Comparison of ENCODE assay signal across 14 cellular contexts in the genomic region with DNA sequence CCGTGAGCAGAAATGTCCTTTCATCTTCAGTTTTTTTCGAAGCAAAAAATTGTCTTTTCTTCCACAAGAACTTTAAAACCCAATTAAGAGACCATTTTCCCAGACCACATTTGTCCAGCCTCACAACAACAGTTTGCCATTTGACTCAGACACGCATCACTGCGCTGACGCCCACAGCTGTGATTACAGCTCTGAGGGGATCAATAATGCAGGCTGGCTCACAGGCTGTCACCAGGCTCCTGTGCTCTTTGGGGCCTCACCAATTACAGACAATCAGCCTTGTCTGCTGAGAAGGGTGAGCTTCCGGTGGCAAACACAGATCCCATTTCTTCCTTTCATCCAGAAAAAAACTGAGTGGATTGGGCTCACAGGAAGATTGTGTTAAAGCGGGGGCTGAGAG. TPM values are rescaled to one million over a fixed set of nuclear protein-coding genes. Genes with fewer than 3 reads are reported as not detected.
A peak's percentile ranks its signal among the peaks of the same experiment; 100 is the strongest.
DNase-seq lines count a peak whose midpoint lies in the region; ATAC-seq and TF ChIP-seq lines count a peak whose summit lies in the region.
"Had no signal": no experiment of that assay in that cellular context is flagged by ENCODE, and none has a peak within 500 bp of the region (broad histone marks: within the 10 kb centered on the region; RNA-seq: fewer than 3 reads in every experiment).

No MANE protein-coding gene starts in this region.

- H3K9me3 Mint-ChIP-seq in activated T-helper 2 cell treated with anti-CD3 and anti-CD28 coated beads, Interferon-gamma antibody, Interleukin-2, Interleukin-4, amounts not matched to agents 10 μg/mL and 5 μg/mL and 100 μg/mL, durations not matched to agents 14 hours and 24 hours and 36 hours = no peaks in the 10 kb centered on the region
- H3K9me3 Mint-ChIP-seq: dendritic cell treated with granulocyte-macrophage colony-stimulating factor and Interleukin-4, amounts not matched to agents 40 ng/mL and 50 ng/mL, for 4 days; HFFc6 had no signal

- no peak overlapping the region for H3K23ac ChIP-seq in mesenchymal stem cell (ENCODE audit: low read length in 2 of 2)

- H3K4me3 Mint-ChIP-seq in activated T-helper 2 cell treated with anti-CD3 and anti-CD28 coated beads, Interferon-gamma antibody, Interleukin-2, Interleukin-4, amounts not matched to agents 10 μg/mL and 5 μg/mL and 100 μg/mL, durations not matched to agents 14 hours and 24 hours and 36 hours (ENCODE audit: low read depth) = no peak overlapping the region
- H3K4me3 Mint-ChIP-seq: dendritic cell treated with granulocyte-macrophage colony-stimulating factor and Interleukin-4, amounts not matched to agents 40 ng/mL and 50 ng/mL, for 4 days; HFFc6 had no signal

- H4K8ac ChIP-seq in mesenchymal stem cell (ENCODE audit: low read length) = no peak overlapping the region

- DNase-seq in G401 (ENCODE audit: low spot score) (peak; percentile 2), NCI-H1436 treated with DMSO at 0.1 percent for 48 hours (lab: John Stamatoyannopoulos, UW) (peak; percentile 74), SW480 (ENCODE audit: low spot score) (peak; percentile 17), occipital lobe (lab: John Stamatoyannopoulos, UW) (no peak), mesenchymal stem cell (no peak)
- no peak for DNase-seq in activated T-helper 2 cell treated with anti-CD3 and anti-CD28 coated beads, Interferon-gamma antibody, Interleukin-2, Interleukin-4, amounts not matched to agents 10 μg/mL and 5 μg/mL and 100 μg/mL, durations not matched to agents 14 hours and 24 hours and 36 hours (ENCODE audit: low spot score)
- DNase-seq: heart left ventricle, HFFc6, T1000, testis had no signal

- H3K27ac ChIP-seq in neural cell (ENCODE audit: low read length) (peak overlapping the region; percentile 99), mesenchymal stem cell (ENCODE audit: low read length, poor library complexity, severe bottlenecking) (no peak overlapping the region)
- H3K27ac ChIP-seq: heart left ventricle, testis had no signal

- TF ChIP-seq RAD21 in neural cell (conservative IDR thresholded peaks at IDR 0.05) = peak; percentile 46

- no peaks in the 10 kb centered on the region for H3K79me2 ChIP-seq in neural cell (replicated peaks; ENCODE audit: insufficient read depth, low read length)

- no peaks in the 10 kb centered on the region for H3K36me3 Mint-ChIP-seq in activated T-helper 2 cell treated with anti-CD3 and anti-CD28 coated beads, Interferon-gamma antibody, Interleukin-2, Interleukin-4, amounts not matched to agents 10 μg/mL and 5 μg/mL and 100 μg/mL, durations not matched to agents 14 hours and 24 hours and 36 hours (ENCODE audit: low read depth)

- H3K79me1 ChIP-seq in mesenchymal stem cell (replicated peaks; ENCODE audit: low read length, poor library complexity, severe bottlenecking) = no peaks in the 10 kb centered on the region

- WGBS in mesenchymal stem cell = 94% methylated on average over 6 of the region's 7 CpGs

- H3K4me1 ChIP-seq in mesenchymal stem cell (ENCODE audit: control insufficient read depth, insufficient read depth, low read depth, low read length) = peaks cover 11% of the 10 kb centered on the region
- H3K4me1 ChIP-seq: heart left ventricle, testis had no signal

- H2BK5ac ChIP-seq in mesenchymal stem cell (ENCODE audit: low read depth, low read length, poor library complexity, severe bottlenecking) = no peak overlapping the region

- ATAC-seq in GM18502 (IDR thresholded peaks at IDR 0.05; ENCODE audit: poor library complexity, unreplicated experiment) = no peak
- ATAC-seq: heart left ventricle had no signal

- H4K20me1 ChIP-seq in neural cell (ENCODE audit: insufficient read depth) = no peaks in the 10 kb centered on the region

- peaks cover 2% of the 10 kb centered on the region for H3K27me3 Mint-ChIP-seq in activated T-helper 2 cell treated with anti-CD3 and anti-CD28 coated beads, Interferon-gamma antibody, Interleukin-2, Interleukin-4, amounts not matched to agents 10 μg/mL and 5 μg/mL and 100 μg/mL, durations not matched to agents 14 hours and 24 hours and 36 hours (ENCODE audit: low read depth)
- H3K27me3 Mint-ChIP-seq: dendritic cell treated with granulocyte-macrophage colony-stimulating factor and Interleukin-4, amounts not matched to agents 40 ng/mL and 50 ng/mL, for 4 days had no signal

- no peak overlapping the region for H2BK15ac ChIP-seq in mesenchymal stem cell (ENCODE audit: low read depth, poor library complexity, severe bottlenecking)

- H2AFZ ChIP-seq in neural cell (ENCODE audit: low read depth, low read length) (peak overlapping the region; percentile 56), mesenchymal stem cell (ENCODE audit: low read depth, low read length) (no peak overlapping the region)

- peak overlapping the region; percentile 79 for H3K9ac ChIP-seq in neural cell (ENCODE audit: low read length)
- no peak overlapping the region for H3K9ac ChIP-seq in mesenchymal stem cell (ENCODE audit: low read length)

- peak overlapping the region; percentile 79 for H3K4me2 ChIP-seq in neural cell (ENCODE audit: low read length)
- H3K4me2 ChIP-seq in mesenchymal stem cell (ENCODE audit: low read length, poor library complexity, severe bottlenecking) = no peak overlapping the region

- H3K27me3 ChIP-seq in neural cell (ENCODE audit: insufficient read depth, low read depth, low read length) (no peaks in the 10 kb centered on the region), mesenchymal stem cell (ENCODE audit: control insufficient read depth in 1 of 2, insufficient read depth in 1 of 2, low read length in 2 of 2) (peaks cover 0 to 11% of the 10 kb centered on the region in 2 experiments)
- H3K27me3 ChIP-seq: testis had no signal

- in situ Hi-C loops in G401 (cut with HindIII; ENCODE audit: low sequenced_read_pairs) = no loop called here

- peaks cover 7% of the 10 kb centered on the region for H3F3A ChIP-seq in neural cell (ENCODE audit: insufficient read depth, low read length, poor library complexity, severe bottlenecking)

- H3K9me2 ChIP-seq in neural cell (ENCODE audit: insufficient read depth, low read length) = no peaks in the 10 kb centered on the region

- no peak overlapping the region for H2BK12ac ChIP-seq in mesenchymal stem cell (ENCODE audit: low read length in 2 of 2)

- peak overlapping the region in 1 of 2 experiments; percentile 50 for H3K18ac ChIP-seq in mesenchymal stem cell (ENCODE audit: low read depth in 1 of 2, low read length in 2 of 2)

- intact Hi-C loops in activated T-helper 2 cell treated with anti-CD3 and anti-CD28 coated beads, Interferon-gamma antibody, Interleukin-2, Interleukin-4, amounts not matched to agents 10 μg/mL and 5 μg/mL and 100 μg/mL, durations not matched to agents 14 hours and 24 hours and 36 hours (cut with micrococcal nuclease) = loop anchor here (2.0 to 5.0 kb wide), 2 partner anchors 35 to 65 kb away; no protein-coding TSS in a partner anchor

- no peak overlapping the region for H2AK5ac ChIP-seq in mesenchymal stem cell (ENCODE audit: low read length, severe bottlenecking)

- peak; percentile 91 for TF ChIP-seq EP300 in neural cell (conservative IDR thresholded peaks at IDR 0.05; ENCODE audit: poor library complexity, severe bottlenecking)

- peak overlapping the region; percentile 55 for H3K4me3 ChIP-seq in neural cell (ENCODE audit: low read length)
- no peak overlapping the region for H3K4me3 ChIP-seq in mesenchymal stem cell (ENCODE audit: insufficient read depth in 1 of 2, low read depth in 1 of 2, low read length in 2 of 2)
- H3K4me3 ChIP-seq: heart left ventricle, testis had no signal

- no peak overlapping the region for H2BK120ac ChIP-seq in mesenchymal stem cell (ENCODE audit: low read depth, low read length)

- TF ChIP-seq CTCF in neural cell (IDR thresholded peaks at IDR 0.05; ENCODE audit: poor library complexity, severe bottlenecking) = no peak

- H3K36me3 ChIP-seq in neural cell (ENCODE audit: insufficient read depth, low read length) (no peaks in the 10 kb centered on the region), mesenchymal stem cell (ENCODE audit: control insufficient read depth in 1 of 2, insufficient read depth in 2 of 2, low read depth in 1 of 2, low read length in 2 of 2) (no peaks in the 10 kb centered on the region)
- H3K36me3 ChIP-seq: heart left ventricle had no signal

- H3K27ac Mint-ChIP-seq in activated T-helper 2 cell treated with anti-CD3 and anti-CD28 coated beads, Interferon-gamma antibody, Interleukin-2, Interleukin-4, amounts not matched to agents 10 μg/mL and 5 μg/mL and 100 μg/mL, durations not matched to agents 14 hours and 24 hours and 36 hours = no peak overlapping the region
- H3K27ac Mint-ChIP-seq: dendritic cell treated with granulocyte-macrophage colony-stimulating factor and Interleukin-4, amounts not matched to agents 40 ng/mL and 50 ng/mL, for 4 days; HFFc6 had no signal

- H3K14ac ChIP-seq in mesenchymal stem cell (ENCODE audit: low read length in 2 of 2) = no peak overlapping the region

- H3K4me1 Mint-ChIP-seq in activated T-helper 2 cell treated with anti-CD3 and anti-CD28 coated beads, Interferon-gamma antibody, Interleukin-2, Interleukin-4, amounts not matched to agents 10 μg/mL and 5 μg/mL and 100 μg/mL, durations not matched to agents 14 hours and 24 hours and 36 hours (ENCODE audit: low read depth) = peaks cover 31% of the 10 kb centered on the region

- H3K9me3 ChIP-seq in neural cell (ENCODE audit: low read length) = no peaks in the 10 kb centered on the region
- no peaks in the 10 kb centered on the region for H3K9me3 ChIP-seq in mesenchymal stem cell (ENCODE audit: control insufficient read depth, low read length)
- H3K9me3 ChIP-seq: heart left ventricle, testis had no signal

- no peak overlapping the region for H3K4ac ChIP-seq in mesenchymal stem cell (ENCODE audit: low read depth in 1 of 2, low read length in 2 of 2)

- H4K91ac ChIP-seq in mesenchymal stem cell (ENCODE audit: low read length) = no peak overlapping the region

TF ChIP-seq in neural cell, 6 proteins besides CTCF, POLR2A, EP300 and RAD21 (continues in another document):
- TF ChIP-seq TAF1 (IDR thresholded peaks at IDR 0.05; ENCODE audit: low read depth) (no peak), MXI1 (conservative IDR thresholded peaks at IDR 0.05; ENCODE audit: poor library complexity, severe bottlenecking) (peak; percentile 24), POLR2AphosphoS5 (IDR thresholded peaks at IDR 0.05) (peak; percentile 71), EZH2 (IDR thresholded peaks at IDR 0.05; ENCODE audit: borderline replicate concordance, insufficient read depth, low read length, poor library complexity, severe bottlenecking) (no peak)

RNA-seq across cellular contexts. Expression of gene DDC, which starts 33.3 kb away (rescaled TPM):
- not detected in 2 replicates for total RNA-seq in G401 (2014; rRNA removed; shearing (Covaris generic))
- polyA plus RNA-seq in neural cell = 42.9 and 57.2 TPM in 2 replicates
- polyA minus RNA-seq in neural cell = 32.6 and 43.6 TPM in 2 replicates
- not detected for total RNA-seq in occipital lobe
- not detected for polyA plus RNA-seq in mesenchymal stem cell (2013, experiment 1 of 2)
- not detected for polyA plus RNA-seq in mesenchymal stem cell (2013, experiment 2 of 2)
- total RNA-seq in activated T-helper 2 cell treated with anti-CD3 and anti-CD28 coated beads, Interferon-gamma antibody, Interleukin-2, Interleukin-4, amounts not matched to agents 10 μg/mL and 5 μg/mL and 100 μg/mL, durations not matched to agents 14 hours and 24 hours and 36 hours = 0.32 TPM in 1 of 2 replicates, not detected in the other
- total RNA-seq: heart left ventricle, HFFc6, NCI-H460 had no signal

Comparison
In these comparisons a context has a peak if more than half of its experiments do, and no peak if none do; other contexts are left out.
1. DNase-seq: peak in G401 (single experiment), NCI-H1436 treated with DMSO at 0.1 percent for 48 hours (single experiment) and SW480 (single experiment); none in occipital lobe (single experiment), mesenchymal stem cell (single experiment) and activated T-helper 2 cell treated with anti-CD3 and anti-CD28 coated beads, Interferon-gamma antibody, Interleukin-2, Interleukin-4, amounts not matched to agents 10 μg/mL and 5 μg/mL and 100 μg/mL, durations not matched to agents 14 hours and 24 hours and 36 hours (single experiment).